1 cellular context compared by ENCODE assay signal in genomic region chr6:134175532-134176282, GRCh38.
TF ChIP-seq lines count a peak whose summit lies in the region.

No MANE protein-coding gene starts in this region.

TF ChIP-seq in HEK293, 187 proteins besides CTCF, POLR2A, EP300 and RAD21 (continued from another document):
- TF ChIP-seq ZNF398 (tag by site-specific recombination; IDR thresholded peaks at IDR 0.05) (0 out of 2 replicates have a peak, but pooled peaks have one; percentile 39), IKZF3 (tag by site-specific recombination; IDR thresholded peaks at IDR 0.05) (peak; percentile 61; the same call in 1 of the 2 replicates), ZNF544 (tag by site-specific recombination; IDR thresholded peaks at IDR 0.05) (no peak), ZNF639 (tag by site-specific recombination; IDR thresholded peaks at IDR 0.05) (no peak), WT1 (tag by site-specific recombination; IDR thresholded peaks at IDR 0.05) (no peak), ZNF366 (tag by site-specific recombination; conservative IDR thresholded peaks at IDR 0.05) (0 out of 2 replicates have a peak, but pooled peaks have one; percentile 39), ZFP37 (tag by site-specific recombination; IDR thresholded peaks at IDR 0.05) (no peak), ZBTB7A (tag by site-specific recombination; IDR thresholded peaks at IDR 0.05; ENCODE audit: low read depth) (no peak), ZSCAN18 (tag by site-specific recombination; IDR thresholded peaks at IDR 0.05) (no peak), KLF9 (tag by site-specific recombination; IDR thresholded peaks at IDR 0.05; ENCODE audit: low read depth) (no peak), TCF7L2 (IDR thresholded peaks at IDR 0.05; ENCODE audit: borderline replicate concordance, low read depth, low read length) (0 out of 2 replicates have a peak, but pooled peaks have one; percentile 7), ZBTB26 (tag by site-specific recombination; optimal IDR thresholded peaks at IDR 0.05) (peak; percentile 91), ZNF391 (tag by site-specific recombination; IDR thresholded peaks at IDR 0.05; ENCODE audit: borderline replicate concordance, low read depth) (no peak), PRDM4 (tag by site-specific recombination; IDR thresholded peaks at IDR 0.05) (no peak), ZNF776 (tag by site-specific recombination; IDR thresholded peaks at IDR 0.05; ENCODE audit: borderline replicate concordance) (no peak), ZNF521 (tag by site-specific recombination; IDR thresholded peaks at IDR 0.05) (no peak), ZNF239 (tag by site-specific recombination; IDR thresholded peaks at IDR 0.05) (no peak), PRDM2 (tag by site-specific recombination; IDR thresholded peaks at IDR 0.05; ENCODE audit: borderline replicate concordance) (no peak), ZBTB11 (tag by site-specific recombination; conservative IDR thresholded peaks at IDR 0.05; ENCODE audit: low read depth) (peak; percentile 51; the same call in 1 of the 2 replicates), YY1 (tag by site-specific recombination; IDR thresholded peaks at IDR 0.05) (no peak), GFI1B (tag by site-specific recombination; IDR thresholded peaks at IDR 0.05) (no peak), HIC1 (tag by site-specific recombination; IDR thresholded peaks at IDR 0.05) (no peak), ZNF341 (tag by site-specific recombination; IDR thresholded peaks at IDR 0.05; ENCODE audit: low read depth) (0 out of 2 replicates have a peak, but pooled peaks have one; percentile 10)
